Comparison of ENCODE assay signal across 12 cellular contexts in the genomic region with DNA sequence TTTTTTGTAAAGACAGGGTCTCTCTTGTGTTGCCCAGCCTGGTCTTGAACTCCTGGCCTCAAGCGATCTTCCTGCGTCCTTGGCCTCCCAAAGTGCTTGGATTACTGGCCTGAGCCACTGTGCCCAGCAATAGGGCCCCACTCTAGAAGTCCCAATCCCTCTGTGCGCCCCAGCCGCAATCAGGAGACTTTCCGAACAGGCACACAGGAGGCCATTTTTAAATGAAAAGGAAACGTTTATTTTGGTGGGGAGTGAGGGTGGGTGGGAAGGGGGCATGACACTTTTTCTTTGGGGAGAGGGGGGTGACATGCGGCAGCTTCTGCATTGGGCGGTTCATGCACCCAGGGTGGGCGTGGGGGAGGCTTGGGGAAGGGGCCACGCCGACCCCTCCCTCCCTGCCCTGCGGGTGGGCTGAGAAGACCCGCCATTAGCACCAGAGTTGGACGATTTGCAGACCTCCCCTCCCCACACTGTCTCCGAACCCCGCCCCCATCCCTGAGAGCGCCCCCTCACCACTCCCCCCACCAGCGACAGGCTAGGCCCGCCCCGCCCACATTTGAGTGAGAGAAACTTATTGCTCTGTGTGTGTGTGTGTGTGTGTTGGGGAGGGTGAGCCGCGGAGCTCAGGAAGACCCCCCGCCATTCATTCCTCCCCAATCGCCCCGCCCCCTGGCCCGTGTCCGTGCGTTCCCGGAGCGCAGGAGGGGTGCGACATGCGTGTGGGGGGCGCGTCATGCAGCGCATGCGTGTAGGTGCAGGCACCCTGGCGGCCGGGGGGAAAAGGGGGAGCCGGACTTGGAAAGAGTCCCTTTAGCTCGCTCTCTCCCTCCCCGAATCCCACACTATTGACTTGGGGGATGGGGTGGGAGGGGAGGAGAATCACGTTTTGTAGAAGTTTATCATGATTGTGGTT. TPM values are rescaled to one million over a fixed set of nuclear protein-coding genes. Genes with fewer than 3 reads are reported as not detected.
DNase-seq lines count a peak whose midpoint lies in the region; ATAC-seq, FAIRE-seq and TF ChIP-seq lines count a peak whose summit lies in the region.
"Had no signal": no experiment of that assay in that cellular context is flagged by ENCODE, and none has a peak within 500 bp of the region (broad histone marks: within the 10 kb centered on the region; RNA-seq: fewer than 3 reads in every experiment).

No MANE protein-coding gene starts in this region.

- no peaks in the 10 kb centered on the region for H3K79me2 ChIP-seq in K562 (ENCODE audit: control insufficient read depth, insufficient read depth, low read length)

- no TSS peak for BruUV-seq in K562 (replicated peaks; lab: Mats Ljungman, UMichigan)

- H3K36me3 ChIP-seq in ES-I3 (ENCODE audit: insufficient read depth, low read length) = 0 out of 2 replicates have a peak, but pooled peaks cover 5% of the 10 kb centered on the region
- H3K36me3 ChIP-seq in K562 (ENCODE audit: control insufficient read depth, insufficient read depth, low read length) = no peaks in the 10 kb centered on the region
- H3K36me3 ChIP-seq in brain microvascular endothelial cell (replicated peaks) = no peaks in the 10 kb centered on the region
- H3K36me3 ChIP-seq: HAP-1 had no signal

- in situ Hi-C loops in K562 (cut with MboI) = no loop called here
- in situ Hi-C loops in brain microvascular endothelial cell (cut with HindIII; ENCODE audit: low pct_ligation_motif_present, low sequenced_read_pairs) = no loop called here

- H3K9me3 ChIP-seq in ES-I3 (ENCODE audit: control insufficient read depth, insufficient read depth, low read length) (peaks cover 3% of the 10 kb centered on the region; the same call in 1 of the 2 replicates), K562 (replicated peaks; ENCODE audit: control insufficient read depth, insufficient read depth, low read depth, low read length) (no peaks in the 10 kb centered on the region)
- H3K9me3 ChIP-seq: HAP-1 had no signal

- POLR2A ChIA-PET in K562 (lab: Yijun Ruan, JAX) = interaction anchor here (0.8 to 1.9 kb wide), 3 partner anchors 10 to 16 kb away, joined by 3 to 6 read pairs (median 3); no protein-coding TSS in a partner anchor

- peak overlapping the region; percentile 33 for H3K4me3 ChIP-seq in K562
- no peak overlapping the region for H3K4me3 ChIP-seq in brain microvascular endothelial cell (ENCODE audit: low read depth, low read length)
- H3K4me3 ChIP-seq: HAP-1 had no signal

- TF ChIP-seq EP300 in K562 (IDR thresholded peaks at IDR 0.05; ENCODE audit: low read length) = no peak

- CTCF ChIA-PET in K562 (lab: Yijun Ruan, JAX; ENCODE audit: low intra/inter-chr PET ratio) = no interaction called here

- peak overlapping the region; percentile 70 for H3K4me3 Mint-ChIP-seq in neural crest cell

- H3K27ac ChIP-seq in K562 (ENCODE audit: extremely low read depth, low read depth, low read length) = no peak overlapping the region
- no peak overlapping the region for H3K27ac ChIP-seq in brain microvascular endothelial cell

- peak overlapping the region; percentile 72 for H3K4me2 ChIP-seq in K562 (ENCODE audit: insufficient read depth, low read length)

- ATAC-seq in K562 (peak; percentile 74), GM21737 (IDR thresholded peaks at IDR 0.05; ENCODE audit: unreplicated experiment) (no peak), GM19351 (IDR thresholded peaks at IDR 0.05; ENCODE audit: unreplicated experiment) (no peak)

- no peaks in the 10 kb centered on the region for H3K9me1 ChIP-seq in K562 (ENCODE audit: control insufficient read depth, insufficient read depth, low read length)

- peaks cover 86% of the 10 kb centered on the region for H3K27me3 Mint-ChIP-seq in neural crest cell (ENCODE audit: low read depth)

- H4K20me1 ChIP-seq in K562 (replicated peaks; ENCODE audit: control insufficient read depth, insufficient read depth, low read length) = peaks cover 3% of the 10 kb centered on the region; the same call in 1 of the 2 replicates

- H3K4me1 Mint-ChIP-seq in neural crest cell = peaks cover 20% of the 10 kb centered on the region

- H3K36me3 Mint-ChIP-seq in neural crest cell (ENCODE audit: low read depth) = no peaks in the 10 kb centered on the region

- TF ChIP-seq CTCF in K562 (IDR thresholded peaks at IDR 0.05 in 2 of 3, conservative IDR thresholded peaks at IDR 0.05 in 1 of 3; ENCODE audit: insufficient read depth in 2 of 3, low read depth in 1 of 3, low read length in 3 of 3) (peak in 1 of 3 experiments; percentile 25; a peak in 1 of 6 replicates), neural crest cell (conservative IDR thresholded peaks at IDR 0.05) (no peak), brain microvascular endothelial cell (IDR thresholded peaks at IDR 0.05; ENCODE audit: low read depth, low read length, missing control alignments) (no peak)

- no peak for TF ChIP-seq RAD21 in K562 (CRISPR knock-in tag; conservative IDR thresholded peaks at IDR 0.05 in 1 of 2, IDR thresholded peaks at IDR 0.05 in 1 of 2)

- no peak for TF ChIP-seq POLR2A in K562 (conservative IDR thresholded peaks at IDR 0.05)

- H3K4me1 ChIP-seq in ES-I3 (ENCODE audit: insufficient read depth, low read length) (peaks cover 5% of the 10 kb centered on the region; the same call in 1 of the 2 replicates), K562 (replicated peaks in 1 of 2; ENCODE audit: control insufficient read depth in 2 of 2, insufficient read depth in 2 of 2, low read length in 2 of 2) (peaks cover 0 to 46% of the 10 kb centered on the region in 2 experiments)
- H3K4me1 ChIP-seq: HAP-1 had no signal

- DNase-seq in NCI-H1436 (lab: John Stamatoyannopoulos, UW) (peak; percentile 85), K562 (ENCODE audit: extremely low read depth in 1 of 4, low spot score in 3 of 4) (peak; percentile 82 to 89 (median 86)), neural crest cell (ENCODE audit: low read depth, low spot score) (peak; percentile 52), NOMO-1 treated with DMSO at 0.1 percent for 48 hours (lab: John Stamatoyannopoulos, UW; ENCODE audit: unreplicated experiment) (no peak), brain microvascular endothelial cell (no peak)

- no peak for FAIRE-seq in K562 (lab: Jason Lieb, UNC)
- FAIRE-seq: islet of Langerhans had no signal

- no peaks in the 10 kb centered on the region for H3K9me3 Mint-ChIP-seq in neural crest cell

- 5% methylated on average over 22 of the region's 42 CpGs for WGBS in K562 (ENCODE audit: insufficient coverage, low coverage, missing lambda C conversion rate)

- H3K27me3 ChIP-seq in K562 (ENCODE audit: control insufficient read depth in 2 of 2, insufficient read depth in 2 of 2, low read length in 2 of 2) = peaks cover 26 to 33% of the 10 kb centered on the region in 2 experiments
- H3K27me3 ChIP-seq in brain microvascular endothelial cell (replicated peaks) = peaks cover 32% of the 10 kb centered on the region

- peak overlapping the region; percentile 50 for H3K27ac Mint-ChIP-seq in neural crest cell (ENCODE audit: unreplicated experiment)

- peak overlapping the region; percentile 64 for H2AFZ ChIP-seq in K562 (ENCODE audit: low read depth, low read length)

- H3K9ac ChIP-seq in ES-I3 (ENCODE audit: low read depth, low read length) (peak overlapping the region; percentile 90), K562 (ENCODE audit: insufficient read depth in 1 of 2, low read depth in 2 of 2, low read length in 2 of 2) (peak overlapping the region in 1 of 2 experiments; percentile 86; a peak in 2 of 4 replicates)

- intact Hi-C loops in K562 (cut with micrococcal nuclease) = no loop called here

TF ChIP-seq in K562, 482 proteins besides CTCF, POLR2A, EP300 and RAD21 (continues in another document):
- TF ChIP-seq ZNF324 (CRISPR knock-in tag; IDR thresholded peaks at IDR 0.05) (no peak), POLR2G (IDR thresholded peaks at IDR 0.05; ENCODE audit: low read depth, low read length) (peak; percentile 60; the same call in 1 of the 2 replicates)

RNA-seq across cellular contexts. Expression of gene KCNC3, which starts 17.2 kb away (rescaled TPM):
- total RNA-seq in K562 (2011; cell fraction: chromatin; rRNA removed; ENCODE audit: low replicate concordance) = 19.8 and 38.5 TPM in 2 replicates
- total RNA-seq in K562 (2011; cell fraction: nucleolus; rRNA removed) = 17.0 and 18.4 TPM in 2 replicates
- 18.8 and 48.6 TPM in 2 replicates for total RNA-seq in K562 (2011; cell fraction: nucleoplasm; rRNA removed)
- total RNA-seq in K562 (2014; rRNA removed) (1.8 and 4.0 TPM in 2 replicates), K562 (2014; rRNA removed; fragmentation: Illumina TruSeq; extraction: Trizol) (1.4 and 1.7 TPM in 2 replicates), K562 (2015; rRNA removed; fragmentation: Illumina TruSeq; extraction: Trizol) (2.1 and 3.0 TPM in 2 replicates), K562 (2021) (20.2 and 26.2 TPM in 2 replicates), neural crest cell (4.0 and 4.2 TPM in 2 replicates)
- polyA plus RNA-seq in K562 (2011; rRNA removed) (2.0 and 3.7 TPM in 2 replicates), K562 (2014; fragmentation: Illumina TruSeq; extraction: Trizol) (14.9 and 16.4 TPM in 2 replicates), K562 (2014; fragmentation: Nextera tagmentation; extraction: Ambion mirVana) (under 1 TPM; 0.03 to 0.06 TPM), K562 (2014; rRNA removed) (13.2 and 14.2 TPM in 2 replicates)
- 2.0 and 2.7 TPM in 2 replicates for polyA plus RNA-seq in K562 (2011; cell fraction: cytosol; rRNA removed)
- polyA plus RNA-seq in K562 (2011; cell fraction: nucleus; rRNA removed) = 12.7 and 28.1 TPM in 2 replicates
- 10.3 and 13.2 TPM in 2 replicates for polyA plus RNA-seq in K562 (2012)
- polyA minus RNA-seq in K562 (2011; rRNA and poly(A)+ RNA removed) = 1.2 and 2.0 TPM in 2 replicates
- 8.9 and 10.9 TPM in 2 replicates for polyA minus RNA-seq in K562 (2011; cell fraction: cytosol; rRNA and poly(A)+ RNA removed)
- 7.8 and 7.9 TPM in 2 replicates for polyA minus RNA-seq in K562 (2011; cell fraction: nucleus; rRNA and poly(A)+ RNA removed)
- total RNA-seq: bronchial epithelial cell had no signal

RNA-seq across cellular contexts. Expression of gene NAPSA, which starts 53.5 kb away (rescaled TPM):
- 3.9 and 8.3 TPM in 2 replicates for total RNA-seq in K562 (2011; cell fraction: chromatin; rRNA removed; ENCODE audit: low replicate concordance)
- 5.0 and 5.5 TPM in 2 replicates for total RNA-seq in K562 (2011; cell fraction: nucleolus; rRNA removed)
- total RNA-seq in K562 (2011; cell fraction: nucleoplasm; rRNA removed) = 3.6 and 5.6 TPM in 2 replicates
- 0.41 and 0.78 TPM in 2 replicates for total RNA-seq in K562 (2014; rRNA removed)
- 0.45 and 0.65 TPM in 2 replicates for total RNA-seq in K562 (2014; rRNA removed; fragmentation: Illumina TruSeq; extraction: Trizol)
- 0.45 and 0.76 TPM in 2 replicates for total RNA-seq in K562 (2015; rRNA removed; fragmentation: Illumina TruSeq; extraction: Trizol)
- total RNA-seq in K562 (2021) = 1.9 and 2.3 TPM in 2 replicates
- polyA plus RNA-seq in K562 (2011; rRNA removed) = 1.2 and 1.9 TPM in 2 replicates
- polyA plus RNA-seq in K562 (2011; cell fraction: cytosol; rRNA removed) = 1.4 and 1.9 TPM in 2 replicates
- polyA plus RNA-seq in K562 (2011; cell fraction: nucleus; rRNA removed) = 11.3 and 12.5 TPM in 2 replicates
- polyA plus RNA-seq in K562 (2012) = 2.0 and 3.0 TPM in 2 replicates
- polyA plus RNA-seq in K562 (2014; fragmentation: Illumina TruSeq; extraction: Trizol) = 0.89 and 1.1 TPM in 2 replicates
- under 1 TPM; 0.25 to 0.49 TPM for polyA plus RNA-seq in K562 (2014; fragmentation: Nextera tagmentation; extraction: Ambion mirVana)
- polyA plus RNA-seq in K562 (2014; rRNA removed) = 0.69 and 1.6 TPM in 2 replicates
- 0.42 and 0.57 TPM in 2 replicates for polyA minus RNA-seq in K562 (2011; rRNA and poly(A)+ RNA removed)
- polyA minus RNA-seq in K562 (2011; cell fraction: cytosol; rRNA and poly(A)+ RNA removed) = 1.5 TPM in 1 of 2 replicates, not detected in the other
- polyA minus RNA-seq in K562 (2011; cell fraction: nucleus; rRNA and poly(A)+ RNA removed) = 2.0 and 2.2 TPM in 2 replicates
- 0.96 and 1.0 TPM in 2 replicates for total RNA-seq in neural crest cell
- total RNA-seq: skeletal muscle tissue had no signal

Comparison
In these comparisons a context has a peak if more than half of its experiments do, and no peak if none do; other contexts are left out.
1. DNase-seq: peak in NCI-H1436 (single experiment), K562 (4 of 4) and neural crest cell (single experiment); none in NOMO-1 treated with DMSO at 0.1 percent for 48 hours (single experiment) and brain microvascular endothelial cell (single experiment).